ENCODE assay signal across 1 cellular context in the genomic region with DNA sequence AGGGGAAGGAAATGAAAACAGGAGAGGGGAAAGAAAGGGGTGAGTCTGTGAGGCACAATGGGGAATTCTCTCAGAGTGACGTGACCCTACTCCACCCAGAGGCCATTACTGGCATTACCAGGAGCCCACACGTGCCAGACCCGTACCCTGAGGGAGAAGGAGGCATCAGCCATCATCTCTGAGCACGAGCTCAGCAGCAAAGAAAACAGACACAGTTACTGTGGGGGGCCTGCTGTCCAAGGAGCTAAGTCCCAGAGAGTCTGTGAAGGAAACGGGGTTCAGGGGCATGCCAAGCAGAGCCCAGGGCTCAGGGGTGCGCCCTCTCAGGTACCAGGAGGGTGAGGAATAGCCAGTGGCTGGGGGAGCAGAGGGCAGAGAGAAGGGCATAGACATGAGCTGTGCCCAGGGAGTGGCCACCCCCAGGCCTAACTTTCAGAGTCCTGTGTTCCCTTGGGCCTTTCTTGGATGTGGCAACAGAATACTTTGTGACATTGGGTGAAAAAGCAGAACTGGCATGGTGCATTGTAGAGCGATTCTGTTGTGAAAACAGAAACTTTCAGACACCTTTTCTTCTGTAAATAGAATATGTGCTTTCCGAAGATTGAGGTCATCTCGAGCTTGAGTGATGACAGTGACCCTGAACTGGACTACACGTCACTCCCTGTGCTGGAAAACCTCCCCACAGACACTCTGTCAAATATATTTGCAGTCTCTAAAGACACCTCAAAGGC.
TF ChIP-seq lines count a peak whose summit lies in the region.

No MANE protein-coding gene starts in this region.

TF ChIP-seq in HepG2, 621 proteins besides CTCF, POLR2A, EP300 and RAD21 (continues in another document):
- TF ChIP-seq MNT (IDR thresholded peaks at IDR 0.05) (peak; percentile 41; the same call in 1 of the 2 replicates), KAT8 (CRISPR knock-in tag; IDR thresholded peaks at IDR 0.05) (0 out of 2 replicates have a peak, but pooled peaks have one; percentile 34), ZSCAN5A (CRISPR knock-in tag; IDR thresholded peaks at IDR 0.05; ENCODE audit: borderline replicate concordance) (no peak), GMEB1 (CRISPR knock-in tag; IDR thresholded peaks at IDR 0.05; ENCODE audit: borderline replicate concordance) (no peak), ZNF350 (CRISPR knock-in tag; IDR thresholded peaks at IDR 0.05; ENCODE audit: borderline replicate concordance, low read depth) (no peak; the same call in 1 of the 2 replicates), CREB1 (IDR thresholded peaks at IDR 0.05) (peak; percentile 69), CREB1 (CRISPR knock-in tag; IDR thresholded peaks at IDR 0.05) (no peak), SP5 (CRISPR knock-in tag; IDR thresholded peaks at IDR 0.05; ENCODE audit: borderline replicate concordance, low read depth) (no peak), TBL1XR1 (IDR thresholded peaks at IDR 0.05; ENCODE audit: borderline replicate concordance, low read length, partially characterized antibody) (no peak), TARDBP (CRISPR knock-in tag; IDR thresholded peaks at IDR 0.05) (0 out of 2 replicates have a peak, but pooled peaks have one; percentile 40), SIX4 (CRISPR knock-in tag; IDR thresholded peaks at IDR 0.05) (no peak), ZNF354B (CRISPR knock-in tag; IDR thresholded peaks at IDR 0.05) (no peak), ZFX (CRISPR knock-in tag; IDR thresholded peaks at IDR 0.05; ENCODE audit: low read depth) (no peak; the same call in 1 of the 2 replicates), ZSCAN25 (CRISPR knock-in tag; IDR thresholded peaks at IDR 0.05) (peak; percentile 42; the same call in 1 of the 2 replicates), ZNF724P (CRISPR knock-in tag; IDR thresholded peaks at IDR 0.05; ENCODE audit: borderline replicate concordance) (no peak), ZNF124 (CRISPR knock-in tag; IDR thresholded peaks at IDR 0.05) (no peak), BHLHE40 (IDR thresholded peaks at IDR 0.05; ENCODE audit: low read length) (peak; percentile 98), HMG20A (CRISPR knock-in tag; IDR thresholded peaks at IDR 0.05; ENCODE audit: borderline replicate concordance) (no peak), ZNF780A (CRISPR knock-in tag; IDR thresholded peaks at IDR 0.05) (no peak), MYC (CRISPR knock-in tag; IDR thresholded peaks at IDR 0.05; ENCODE audit: borderline replicate concordance) (peak; percentile 80; the same call in 1 of the 2 replicates)
- TF ChIP-seq, protein P1, sequence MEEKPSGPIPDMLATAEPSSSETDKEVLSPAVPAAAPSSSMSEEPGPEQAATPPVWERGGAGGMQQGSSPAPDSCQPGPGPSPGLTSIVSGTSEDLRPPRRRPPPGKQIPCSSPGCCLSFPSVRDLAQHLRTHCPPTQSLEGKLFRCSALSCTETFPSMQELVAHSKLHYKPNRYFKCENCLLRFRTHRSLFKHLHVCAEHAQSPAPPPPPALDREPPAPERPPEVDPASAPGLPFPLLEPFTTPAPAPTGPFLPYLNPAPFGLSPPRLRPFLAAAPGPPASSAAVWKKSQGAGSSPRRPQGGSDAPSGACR (CRISPR knock-in tag; IDR thresholded peaks at IDR 0.05): 0 out of 2 replicates have a peak, but pooled peaks have one; percentile 31
- TF ChIP-seq, protein P2, sequence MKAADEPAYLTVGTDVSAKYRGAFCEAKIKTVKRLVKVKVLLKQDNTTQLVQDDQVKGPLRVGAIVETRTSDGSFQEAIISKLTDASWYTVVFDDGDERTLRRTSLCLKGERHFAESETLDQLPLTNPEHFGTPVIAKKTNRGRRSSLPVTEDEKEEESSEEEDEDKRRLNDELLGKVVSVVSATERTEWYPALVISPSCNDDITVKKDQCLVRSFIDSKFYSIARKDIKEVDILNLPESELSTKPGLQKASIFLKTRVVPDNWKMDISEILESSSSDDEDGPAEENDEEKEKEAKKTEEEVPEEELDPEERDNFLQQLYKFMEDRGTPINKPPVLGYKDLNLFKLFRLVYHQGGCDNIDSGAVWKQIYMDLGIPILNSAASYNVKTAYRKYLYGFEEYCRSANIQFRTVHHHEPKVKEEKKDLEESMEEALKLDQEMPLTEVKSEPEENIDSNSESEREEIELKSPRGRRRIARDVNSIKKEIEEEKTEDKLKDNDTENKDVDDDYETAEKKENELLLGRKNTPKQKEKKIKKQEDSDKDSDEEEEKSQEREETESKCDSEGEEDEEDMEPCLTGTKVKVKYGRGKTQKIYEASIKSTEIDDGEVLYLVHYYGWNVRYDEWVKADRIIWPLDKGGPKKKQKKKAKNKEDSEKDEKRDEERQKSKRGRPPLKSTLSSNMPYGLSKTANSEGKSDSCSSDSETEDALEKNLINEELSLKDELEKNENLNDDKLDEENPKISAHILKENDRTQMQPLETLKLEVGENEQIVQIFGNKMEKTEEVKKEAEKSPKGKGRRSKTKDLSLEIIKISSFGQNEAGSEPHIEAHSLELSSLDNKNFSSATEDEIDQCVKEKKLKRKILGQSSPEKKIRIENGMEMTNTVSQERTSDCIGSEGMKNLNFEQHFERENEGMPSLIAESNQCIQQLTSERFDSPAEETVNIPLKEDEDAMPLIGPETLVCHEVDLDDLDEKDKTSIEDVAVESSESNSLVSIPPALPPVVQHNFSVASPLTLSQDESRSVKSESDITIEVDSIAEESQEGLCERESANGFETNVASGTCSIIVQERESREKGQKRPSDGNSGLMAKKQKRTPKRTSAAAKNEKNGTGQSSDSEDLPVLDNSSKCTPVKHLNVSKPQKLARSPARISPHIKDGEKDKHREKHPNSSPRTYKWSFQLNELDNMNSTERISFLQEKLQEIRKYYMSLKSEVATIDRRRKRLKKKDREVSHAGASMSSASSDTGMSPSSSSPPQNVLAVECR (CRISPR knock-in tag; IDR thresholded peaks at IDR 0.05; ENCODE audit: borderline replicate concordance): peak; percentile 12; the same call in 1 of the 2 replicates
- TF ChIP-seq, protein P3, sequence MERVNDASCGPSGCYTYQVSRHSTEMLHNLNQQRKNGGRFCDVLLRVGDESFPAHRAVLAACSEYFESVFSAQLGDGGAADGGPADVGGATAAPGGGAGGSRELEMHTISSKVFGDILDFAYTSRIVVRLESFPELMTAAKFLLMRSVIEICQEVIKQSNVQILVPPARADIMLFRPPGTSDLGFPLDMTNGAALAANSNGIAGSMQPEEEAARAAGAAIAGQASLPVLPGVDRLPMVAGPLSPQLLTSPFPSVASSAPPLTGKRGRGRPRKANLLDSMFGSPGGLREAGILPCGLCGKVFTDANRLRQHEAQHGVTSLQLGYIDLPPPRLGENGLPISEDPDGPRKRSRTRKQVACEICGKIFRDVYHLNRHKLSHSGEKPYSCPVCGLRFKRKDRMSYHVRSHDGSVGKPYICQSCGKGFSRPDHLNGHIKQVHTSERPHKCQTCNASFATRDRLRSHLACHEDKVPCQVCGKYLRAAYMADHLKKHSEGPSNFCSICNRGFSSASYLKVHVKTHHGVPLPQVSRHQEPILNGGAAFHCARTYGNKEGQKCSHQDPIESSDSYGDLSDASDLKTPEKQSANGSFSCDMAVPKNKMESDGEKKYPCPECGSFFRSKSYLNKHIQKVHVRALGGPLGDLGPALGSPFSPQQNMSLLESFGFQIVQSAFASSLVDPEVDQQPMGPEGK (CRISPR knock-in tag; IDR thresholded peaks at IDR 0.05): 0 out of 2 replicates have a peak, but pooled peaks have one; percentile 28
- TF ChIP-seq, protein P4, sequence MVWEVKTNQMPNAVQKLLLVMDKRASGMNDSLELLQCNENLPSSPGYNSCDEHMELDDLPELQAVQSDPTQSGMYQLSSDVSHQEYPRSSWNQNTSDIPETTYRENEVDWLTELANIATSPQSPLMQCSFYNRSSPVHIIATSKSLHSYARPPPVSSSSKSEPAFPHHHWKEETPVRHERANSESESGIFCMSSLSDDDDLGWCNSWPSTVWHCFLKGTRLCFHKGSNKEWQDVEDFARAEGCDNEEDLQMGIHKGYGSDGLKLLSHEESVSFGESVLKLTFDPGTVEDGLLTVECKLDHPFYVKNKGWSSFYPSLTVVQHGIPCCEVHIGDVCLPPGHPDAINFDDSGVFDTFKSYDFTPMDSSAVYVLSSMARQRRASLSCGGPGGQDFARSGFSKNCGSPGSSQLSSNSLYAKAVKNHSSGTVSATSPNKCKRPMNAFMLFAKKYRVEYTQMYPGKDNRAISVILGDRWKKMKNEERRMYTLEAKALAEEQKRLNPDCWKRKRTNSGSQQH (CRISPR knock-in tag; IDR thresholded peaks at IDR 0.05; ENCODE audit: low read depth): no peak
- TF ChIP-seq, protein P5, sequence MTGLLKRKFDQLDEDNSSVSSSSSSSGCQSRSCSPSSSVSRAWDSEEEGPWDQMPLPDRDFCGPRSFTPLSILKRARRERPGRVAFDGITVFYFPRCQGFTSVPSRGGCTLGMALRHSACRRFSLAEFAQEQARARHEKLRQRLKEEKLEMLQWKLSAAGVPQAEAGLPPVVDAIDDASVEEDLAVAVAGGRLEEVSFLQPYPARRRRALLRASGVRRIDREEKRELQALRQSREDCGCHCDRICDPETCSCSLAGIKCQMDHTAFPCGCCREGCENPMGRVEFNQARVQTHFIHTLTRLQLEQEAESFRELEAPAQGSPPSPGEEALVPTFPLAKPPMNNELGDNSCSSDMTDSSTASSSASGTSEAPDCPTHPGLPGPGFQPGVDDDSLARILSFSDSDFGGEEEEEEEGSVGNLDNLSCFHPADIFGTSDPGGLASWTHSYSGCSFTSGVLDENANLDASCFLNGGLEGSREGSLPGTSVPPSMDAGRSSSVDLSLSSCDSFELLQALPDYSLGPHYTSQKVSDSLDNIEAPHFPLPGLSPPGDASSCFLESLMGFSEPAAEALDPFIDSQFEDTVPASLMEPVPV (CRISPR knock-in tag; IDR thresholded peaks at IDR 0.05): no peak
- TF ChIP-seq, protein P6, sequence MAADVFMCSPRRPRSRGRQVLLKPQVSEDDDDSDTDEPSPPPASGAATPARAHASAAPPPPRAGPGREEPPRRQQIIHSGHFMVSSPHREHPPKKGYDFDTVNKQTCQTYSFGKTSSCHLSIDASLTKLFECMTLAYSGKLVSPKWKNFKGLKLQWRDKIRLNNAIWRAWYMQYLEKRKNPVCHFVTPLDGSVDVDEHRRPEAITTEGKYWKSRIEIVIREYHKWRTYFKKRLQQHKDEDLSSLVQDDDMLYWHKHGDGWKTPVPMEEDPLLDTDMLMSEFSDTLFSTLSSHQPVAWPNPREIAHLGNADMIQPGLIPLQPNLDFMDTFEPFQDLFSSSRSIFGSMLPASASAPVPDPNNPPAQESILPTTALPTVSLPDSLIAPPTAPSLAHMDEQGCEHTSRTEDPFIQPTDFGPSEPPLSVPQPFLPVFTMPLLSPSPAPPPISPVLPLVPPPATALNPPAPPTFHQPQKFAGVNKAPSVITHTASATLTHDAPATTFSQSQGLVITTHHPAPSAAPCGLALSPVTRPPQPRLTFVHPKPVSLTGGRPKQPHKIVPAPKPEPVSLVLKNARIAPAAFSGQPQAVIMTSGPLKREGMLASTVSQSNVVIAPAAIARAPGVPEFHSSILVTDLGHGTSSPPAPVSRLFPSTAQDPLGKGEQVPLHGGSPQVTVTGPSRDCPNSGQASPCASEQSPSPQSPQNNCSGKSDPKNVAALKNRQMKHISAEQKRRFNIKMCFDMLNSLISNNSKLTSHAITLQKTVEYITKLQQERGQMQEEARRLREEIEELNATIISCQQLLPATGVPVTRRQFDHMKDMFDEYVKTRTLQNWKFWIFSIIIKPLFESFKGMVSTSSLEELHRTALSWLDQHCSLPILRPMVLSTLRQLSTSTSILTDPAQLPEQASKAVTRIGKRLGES (CRISPR knock-in tag; IDR thresholded peaks at IDR 0.05; ENCODE audit: borderline replicate concordance): no peak
